Comparison of ENCODE assay signal across 9 cellular contexts in genomic region chr12:114812858-114813761, GRCh38.
DNase-seq lines count a peak whose midpoint lies in the region; ATAC-seq and TF ChIP-seq lines count a peak whose summit lies in the region.
"Had no signal": no experiment of that assay in that cellular context is flagged by ENCODE, and none has a peak within 500 bp of the region (broad histone marks: within the 10 kb centered on the region; RNA-seq: fewer than 3 reads in every experiment).

No MANE protein-coding gene starts in this region.

- peak; percentile 69 for DNase-seq in NCI-H1105 treated with DMSO at 0.1 percent for 48 hours (lab: John Stamatoyannopoulos, UW)
- peak; percentile 11 to 35 for DNase-seq in cardiac fibroblast (ENCODE audit: low read depth in 2 of 2)
- no peak for DNase-seq in D341Med (ENCODE audit: low spot score)
- no peak for DNase-seq in foreskin fibroblast

- TF ChIP-seq CTCF in C4-2B (conservative IDR thresholded peaks at IDR 0.05) (no peak), cardiac fibroblast (IDR thresholded peaks at IDR 0.05; ENCODE audit: low read depth, low read length) (no peak), foreskin fibroblast (IDR thresholded peaks at IDR 0.05; ENCODE audit: low read depth, low read length) (no peak)

- no peaks in the 10 kb centered on the region for H3K36me3 ChIP-seq in mucosa of stomach (ENCODE audit: control insufficient read depth, insufficient read depth, low read length)

- peak overlapping the region; percentile 9 for H3K9ac ChIP-seq in mucosa of stomach (ENCODE audit: low read length)

- no peaks in the 10 kb centered on the region for H3K9me3 ChIP-seq in mucosa of stomach (ENCODE audit: control insufficient read depth, low read length)

- peaks cover 7% of the 10 kb centered on the region for H3K4me1 ChIP-seq in mucosa of stomach (ENCODE audit: control insufficient read depth, insufficient read depth, low read length)

- H3K27ac ChIP-seq in C4-2B: peak overlapping the region; percentile 61
- H3K27ac ChIP-seq: skin epidermis had no signal

- ATAC-seq in GM18498 (IDR thresholded peaks at IDR 0.05; ENCODE audit: unreplicated experiment) (no peak), esophagus mucosa (no peak)

- no peaks in the 10 kb centered on the region for H3K27me3 ChIP-seq in mucosa of stomach (ENCODE audit: control insufficient read depth, insufficient read depth, low read length)

- H3K4me3 ChIP-seq in cardiac fibroblast (replicated peaks in 1 of 2; ENCODE audit: low read depth in 2 of 2, low read length in 2 of 2): no peak overlapping the region
- H3K4me3 ChIP-seq in mucosa of stomach (ENCODE audit: low read length): no peak overlapping the region
- no peak overlapping the region for H3K4me3 ChIP-seq in foreskin fibroblast (ENCODE audit: low read depth in 1 of 2, low read length in 2 of 2)
- H3K4me3 ChIP-seq: skin epidermis had no signal

Comparison
In these comparisons a context has a peak if more than half of its experiments do, and no peak if none do; other contexts are left out.
1. DNase-seq: peak in NCI-H1105 treated with DMSO at 0.1 percent for 48 hours (single experiment) and cardiac fibroblast (2 of 2); none in D341Med (single experiment) and foreskin fibroblast (0 of 2).